ENCODE assay signal across 15 cellular contexts in genomic region chrX:104108955-104109354, GRCh38. TPM values are rescaled to one million over a fixed set of nuclear protein-coding genes. Genes with fewer than 3 reads are reported as not detected.
DNase-seq lines count a peak whose midpoint lies in the region; ATAC-seq, FAIRE-seq and TF ChIP-seq lines count a peak whose summit lies in the region.
"Had no signal": no experiment of that assay in that cellular context is flagged by ENCODE, and none has a peak within 500 bp of the region (broad histone marks: within the 10 kb centered on the region; RNA-seq: fewer than 3 reads in every experiment).

No MANE protein-coding gene starts in this region.

- TF ChIP-seq CTCF in CD4-positive, alpha-beta T cell (IDR thresholded peaks at IDR 0.05) = no peak
- TF ChIP-seq CTCF in heart left ventricle (IDR thresholded peaks at IDR 0.05) = no peak

- no peaks in the 10 kb centered on the region for H3K9me3 ChIP-seq in CD4-positive, alpha-beta T cell (ENCODE audit: control insufficient read depth, low read length)
- H3K9me3 ChIP-seq in CD8-positive, alpha-beta memory T cell (ENCODE audit: low read length) = no peaks in the 10 kb centered on the region
- no peaks in the 10 kb centered on the region for H3K9me3 ChIP-seq in MG63
- H3K9me3 ChIP-seq in heart left ventricle = no peaks in the 10 kb centered on the region
- H3K9me3 ChIP-seq: BE2C, SJSA1 had no signal

- H3K27me3 Mint-ChIP-seq in CD4-positive, alpha-beta T cell = no peaks in the 10 kb centered on the region
- H3K27me3 Mint-ChIP-seq in CD8-positive, alpha-beta memory T cell = peaks cover 0 to 8% of the 10 kb centered on the region in 2 donors
- H3K27me3 Mint-ChIP-seq in activated T-helper 17 cell treated with anti-CD3 and anti-CD28 coated beads, Interleukin-2, amount 50 U/mL, for 72 hours = no peaks in the 10 kb centered on the region
- no peaks in the 10 kb centered on the region for H3K27me3 Mint-ChIP-seq in naive thymus-derived CD8-positive, alpha-beta T cell

- no peak overlapping the region for H3K27ac ChIP-seq in CD4-positive, alpha-beta T cell (ENCODE audit: low read depth, low read length)
- peak overlapping the region; percentile 69 for H3K27ac ChIP-seq in CD8-positive, alpha-beta memory T cell (ENCODE audit: low read depth, low read length)
- no peak overlapping the region for H3K27ac ChIP-seq in heart left ventricle
- H3K27ac ChIP-seq: SJSA1 had no signal

- no peak for FAIRE-seq in H54 (lab: Jason Lieb, UNC)
- FAIRE-seq: HepG2 had no signal

- POLR2A ChIA-PET in CD4-positive, alpha-beta T cell (lab: Charles Lee) = interaction anchor here (0.6 kb wide), 1 partner anchor 47 kb away, joined by 3 read pairs; no protein-coding TSS in a partner anchor
- POLR2A ChIA-PET in CD8-positive, alpha-beta memory T cell (lab: Charles Lee) = no interaction called here
- POLR2A ChIA-PET in naive thymus-derived CD8-positive, alpha-beta T cell (lab: Charles Lee) = interaction anchor here (1.1 to 1.8 kb wide), 2 partner anchors 10 to 48 kb away, joined by 4 to 6 read pairs; partner anchors contain the start of gene SLC25A53

- no peaks in the 10 kb centered on the region for H3K27me3 ChIP-seq in CD4-positive, alpha-beta T cell (ENCODE audit: control insufficient read depth, insufficient read depth, low read length)
- H3K27me3 ChIP-seq in CD8-positive, alpha-beta memory T cell (ENCODE audit: insufficient read depth, low read length, poor library complexity, severe bottlenecking) = no peaks in the 10 kb centered on the region
- no peaks in the 10 kb centered on the region for H3K27me3 ChIP-seq in MG63
- H3K27me3 ChIP-seq in heart left ventricle = peaks cover 0 to 26% (median 0%) of the 10 kb centered on the region in 9 donors
- H3K27me3 ChIP-seq: BE2C, SJSA1 had no signal

- CTCF ChIA-PET in CD4-positive, alpha-beta T cell (lab: Charles Lee) = interaction anchor here (0.9 kb wide), 1 partner anchor 27 kb away, joined by 3 read pairs; no protein-coding TSS in a partner anchor
- CTCF ChIA-PET in CD8-positive, alpha-beta memory T cell (lab: Charles Lee) = interaction anchor here (1.4 kb wide), 1 partner anchor 9 kb away, joined by 8 read pairs; no protein-coding TSS in a partner anchor

- peak overlapping the region; percentile 62 for H3K4me3 Mint-ChIP-seq in CD4-positive, alpha-beta T cell
- peak overlapping the region; percentile 24 to 93 (median 88) for H3K4me3 Mint-ChIP-seq in CD8-positive, alpha-beta memory T cell
- no peak overlapping the region for H3K4me3 Mint-ChIP-seq in activated T-helper 17 cell treated with anti-CD3 and anti-CD28 coated beads, Interleukin-2, amount 50 U/mL, for 72 hours
- peak overlapping the region in 6 of 10 donors; percentile 15 to 91 (median 46) for H3K4me3 Mint-ChIP-seq in naive thymus-derived CD8-positive, alpha-beta T cell

- no peak for ATAC-seq in CD4-positive, alpha-beta T cell (ENCODE audit: poor library complexity)
- peak; percentile 28 for ATAC-seq in activated T-helper 17 cell treated with anti-CD3 and anti-CD28 coated beads, Interleukin-2, amount 50 U/mL, for 72 hours (replicated peaks)
- ATAC-seq in naive thymus-derived CD8-positive, alpha-beta T cell = no peak
- no peak for ATAC-seq in heart left ventricle
- ATAC-seq: HepG2, PC-3 had no signal

- H3K36me3 Mint-ChIP-seq in CD4-positive, alpha-beta T cell (ENCODE audit: low read depth) = no peaks in the 10 kb centered on the region
- H3K36me3 Mint-ChIP-seq in CD8-positive, alpha-beta memory T cell = peaks cover 0 to 19% (median 0%) of the 10 kb centered on the region in 3 donors
- H3K36me3 Mint-ChIP-seq in activated T-helper 17 cell treated with anti-CD3 and anti-CD28 coated beads, Interleukin-2, amount 50 U/mL, for 72 hours (ENCODE audit: low read depth) = no peaks in the 10 kb centered on the region
- H3K36me3 Mint-ChIP-seq in naive thymus-derived CD8-positive, alpha-beta T cell = peaks cover 0 to 6% (median 0%) of the 10 kb centered on the region in 3 donors

- DNase-seq in CD4-positive, alpha-beta T cell = no peak
- DNase-seq in CD8-positive, alpha-beta memory T cell = peak in 1 of 5 donors; percentile 18
- no peak for DNase-seq in naive thymus-derived CD8-positive, alpha-beta T cell
- DNase-seq in MG63 = no peak
- no peak for DNase-seq in H54 (ENCODE audit: insufficient read length, low spot score)
- no peak for DNase-seq in heart left ventricle
- DNase-seq: BE2C, H7, NCI-H1417, NCI-H2029, NCI-H510A treated with DMSO at 0.1 percent for 48 hours, PC-3 had no signal

- no peaks in the 10 kb centered on the region for H3K9me3 Mint-ChIP-seq in CD4-positive, alpha-beta T cell
- no peaks in the 10 kb centered on the region for H3K9me3 Mint-ChIP-seq in CD8-positive, alpha-beta memory T cell
- H3K9me3 Mint-ChIP-seq in activated T-helper 17 cell treated with anti-CD3 and anti-CD28 coated beads, Interleukin-2, amount 50 U/mL, for 72 hours = no peaks in the 10 kb centered on the region
- no peaks in the 10 kb centered on the region for H3K9me3 Mint-ChIP-seq in naive thymus-derived CD8-positive, alpha-beta T cell

- peak overlapping the region; percentile 89 for H3K27ac Mint-ChIP-seq in CD4-positive, alpha-beta T cell
- peak overlapping the region; percentile 92 to 99 (median 96) for H3K27ac Mint-ChIP-seq in CD8-positive, alpha-beta memory T cell
- no peak overlapping the region for H3K27ac Mint-ChIP-seq in activated T-helper 17 cell treated with anti-CD3 and anti-CD28 coated beads, Interleukin-2, amount 50 U/mL, for 72 hours
- H3K27ac Mint-ChIP-seq in naive thymus-derived CD8-positive, alpha-beta T cell = peak overlapping the region; percentile 36 to 98 (median 87)

- intact Hi-C loops in CD4-positive, alpha-beta T cell (cut with DNase I, micrococcal nuclease) = no loop called here
- intact Hi-C loops in heart left ventricle (cut with DNase I) = no loop called here

- TF ChIP-seq POLR2A in H54 (IDR thresholded peaks at IDR 0.05; ENCODE audit: low read depth, low read length) (no peak), heart left ventricle (IDR thresholded peaks at IDR 0.05) (no peak)

- peaks cover 40% of the 10 kb centered on the region for H3K4me1 ChIP-seq in CD8-positive, alpha-beta memory T cell (ENCODE audit: insufficient read depth, low read length)
- peaks cover 0 to 19% (median 0%) of the 10 kb centered on the region in 12 donors for H3K4me1 ChIP-seq in heart left ventricle
- H3K4me1 ChIP-seq: BE2C, SJSA1 had no signal

- H3K4me1 Mint-ChIP-seq in CD4-positive, alpha-beta T cell (ENCODE audit: low read depth) = peaks cover 37% of the 10 kb centered on the region
- peaks cover 48 to 68% (median 67%) of the 10 kb centered on the region in 3 donors for H3K4me1 Mint-ChIP-seq in CD8-positive, alpha-beta memory T cell
- peaks cover 5% of the 10 kb centered on the region for H3K4me1 Mint-ChIP-seq in activated T-helper 17 cell treated with anti-CD3 and anti-CD28 coated beads, Interleukin-2, amount 50 U/mL, for 72 hours
- peaks cover 15 to 54% (median 41%) of the 10 kb centered on the region in 4 donors for H3K4me1 Mint-ChIP-seq in naive thymus-derived CD8-positive, alpha-beta T cell

- no peaks in the 10 kb centered on the region for H3K36me3 ChIP-seq in CD8-positive, alpha-beta memory T cell (ENCODE audit: insufficient read depth, low read length)
- no peaks in the 10 kb centered on the region for H3K36me3 ChIP-seq in MG63
- H3K36me3 ChIP-seq in heart left ventricle = no peaks in the 10 kb centered on the region
- H3K36me3 ChIP-seq: BE2C, SJSA1 had no signal

- H3K4me3 ChIP-seq in CD8-positive, alpha-beta memory T cell (ENCODE audit: low read length) = no peak overlapping the region
- H3K4me3 ChIP-seq in MG63 (no peak overlapping the region), heart left ventricle (no peak overlapping the region)
- H3K4me3 ChIP-seq: SJSA1 had no signal

- 67 to 100% (median 95%) methylated on average over 1 of the region's 1 CpG for WGBS in heart left ventricle, 4 donors

RNA-seq across cellular contexts. Expression of gene ZCCHC18, which starts 3.4 kb away (rescaled TPM):
- total RNA-seq in CD4-positive, alpha-beta T cell = 1 to 10 TPM; 2.9 to 3.8 TPM
- 1 to 10 TPM; 2.9 to 3.1 TPM for total RNA-seq in CD8-positive, alpha-beta memory T cell
- polyA plus RNA-seq in CD8-positive, alpha-beta memory T cell = 7.0 TPM
- 1 to 10 TPM; 1.6 to 2.0 TPM for total RNA-seq in activated T-helper 17 cell treated with anti-CD3 and anti-CD28 coated beads, Interleukin-2, amount 50 U/mL, for 72 hours
- 10 to 100 TPM; 24.2 to 26.2 TPM for total RNA-seq in naive thymus-derived CD8-positive, alpha-beta T cell
- 1 to 10 TPM; 1.9 to 6.0 (median 3.4) TPM for polyA plus RNA-seq in naive thymus-derived CD8-positive, alpha-beta T cell
- not detected in 2 replicates for total RNA-seq in MG63 (2014; rRNA removed; shearing (Covaris generic); ENCODE audit: low replicate concordance)
- 1 to 10 TPM in 3 of 9 donors, under 1 TPM in 5, not detected in 1; 0.14 to 1.4 (median 0.91) TPM for total RNA-seq in heart left ventricle
- polyA plus RNA-seq in heart left ventricle = under 1 TPM; 0.38 to 0.51 TPM

RNA-seq across cellular contexts. Expression of gene TMSB15C, which starts 32.9 kb away (rescaled TPM):
- 1 to 10 TPM; 3.7 to 4.1 TPM for total RNA-seq in CD4-positive, alpha-beta T cell
- 1 to 10 TPM; 2.1 to 3.3 TPM for total RNA-seq in CD8-positive, alpha-beta memory T cell
- polyA plus RNA-seq in CD8-positive, alpha-beta memory T cell = 0.93 TPM
- total RNA-seq in activated T-helper 17 cell treated with anti-CD3 and anti-CD28 coated beads, Interleukin-2, amount 50 U/mL, for 72 hours = 1 to 10 TPM; 5.1 to 5.4 TPM
- total RNA-seq in naive thymus-derived CD8-positive, alpha-beta T cell = 1 to 10 TPM; 5.3 to 5.4 TPM
- under 1 TPM; 0.86 to 0.99 (median 0.94) TPM for polyA plus RNA-seq in naive thymus-derived CD8-positive, alpha-beta T cell
- 0.10 TPM in 1 of 2 replicates, not detected in the other for total RNA-seq in MG63 (2014; rRNA removed; shearing (Covaris generic); ENCODE audit: low replicate concordance)
- under 1 TPM in 5 of 9 donors, not detected in 4; 0.15 to 0.54 (median 0.25) TPM for total RNA-seq in heart left ventricle
- polyA plus RNA-seq in heart left ventricle = under 1 TPM; 0.08 to 0.19 TPM
- total RNA-seq: HepG2 had no signal
- polyA plus RNA-seq: HepG2 had no signal

RNA-seq across cellular contexts. Expression of gene SLC25A53, which starts 47.9 kb away (rescaled TPM):
- total RNA-seq in CD4-positive, alpha-beta T cell = 1 to 10 TPM; 5.1 TPM
- 1 to 10 TPM; 6.8 to 8.5 TPM for total RNA-seq in CD8-positive, alpha-beta memory T cell
- 9.5 TPM for polyA plus RNA-seq in CD8-positive, alpha-beta memory T cell
- total RNA-seq in activated T-helper 17 cell treated with anti-CD3 and anti-CD28 coated beads, Interleukin-2, amount 50 U/mL, for 72 hours = 1 to 10 TPM; 6.1 to 8.7 TPM
- total RNA-seq in naive thymus-derived CD8-positive, alpha-beta T cell = 10 to 100 TPM; 27.3 to 28.9 TPM
- 10 to 100 TPM in 1 of 3 donors, 1 to 10 TPM in 2; 8.5 to 10.0 (median 9.8) TPM for polyA plus RNA-seq in naive thymus-derived CD8-positive, alpha-beta T cell
- total RNA-seq in MG63 (2014; rRNA removed; shearing (Covaris generic); ENCODE audit: low replicate concordance) = 4.4 and 6.0 TPM in 2 replicates
- 10 to 100 TPM in 6 of 9 donors, 1 to 10 TPM in 3; 5.3 to 16.5 (median 11.3) TPM for total RNA-seq in heart left ventricle
- polyA plus RNA-seq in heart left ventricle = 1 to 10 TPM; 6.6 to 8.7 TPM

RNA-seq across cellular contexts. Expression of gene FAM199X, which starts 57.3 kb away (rescaled TPM):
- total RNA-seq in CD4-positive, alpha-beta T cell = 10 to 100 TPM; 16.4 to 17.1 TPM
- 10 to 100 TPM; 10.2 to 10.7 TPM for total RNA-seq in CD8-positive, alpha-beta memory T cell
- polyA plus RNA-seq in CD8-positive, alpha-beta memory T cell = 8.6 TPM
- 1 to 10 TPM; 9.6 TPM for total RNA-seq in activated T-helper 17 cell treated with anti-CD3 and anti-CD28 coated beads, Interleukin-2, amount 50 U/mL, for 72 hours
- 10 to 100 TPM; 19.9 to 21.4 TPM for total RNA-seq in naive thymus-derived CD8-positive, alpha-beta T cell
- polyA plus RNA-seq in naive thymus-derived CD8-positive, alpha-beta T cell = 1 to 10 TPM; 7.6 to 8.7 (median 8.4) TPM
- total RNA-seq in MG63 (2014; rRNA removed; shearing (Covaris generic); ENCODE audit: low replicate concordance) = 12.7 and 13.3 TPM in 2 replicates
- total RNA-seq in heart left ventricle = 10 to 100 TPM in 7 of 9 donors, 1 to 10 TPM in 2; 9.0 to 13.9 (median 11.3) TPM
- polyA plus RNA-seq in heart left ventricle = 10 to 100 TPM in 1 of 2 donors, 1 to 10 TPM in 1; 5.0 to 10.9 TPM

Comparison
In these comparisons a context has a peak if more than half of its experiments do, and no peak if none do; other contexts are left out.
1. RNA of gene ZCCHC18, which starts 3.4 kb away (total RNA-seq): 24.2 to 26.2 TPM in naive thymus-derived CD8-positive, alpha-beta T cell; 2.9 to 3.8 TPM in CD4-positive, alpha-beta T cell, 2.9 to 3.1 TPM in CD8-positive, alpha-beta memory T cell, 1.6 to 2.0 TPM in activated T-helper 17 cell treated with anti-CD3 and anti-CD28 coated beads, Interleukin-2, amount 50 U/mL, for 72 hours, 0.14 to 1.4 TPM in heart left ventricle and not detected in MG63; every median in the first group is over 4 times any median in the second.